8 cellular contexts compared by ENCODE assay signal in the genomic region with DNA sequence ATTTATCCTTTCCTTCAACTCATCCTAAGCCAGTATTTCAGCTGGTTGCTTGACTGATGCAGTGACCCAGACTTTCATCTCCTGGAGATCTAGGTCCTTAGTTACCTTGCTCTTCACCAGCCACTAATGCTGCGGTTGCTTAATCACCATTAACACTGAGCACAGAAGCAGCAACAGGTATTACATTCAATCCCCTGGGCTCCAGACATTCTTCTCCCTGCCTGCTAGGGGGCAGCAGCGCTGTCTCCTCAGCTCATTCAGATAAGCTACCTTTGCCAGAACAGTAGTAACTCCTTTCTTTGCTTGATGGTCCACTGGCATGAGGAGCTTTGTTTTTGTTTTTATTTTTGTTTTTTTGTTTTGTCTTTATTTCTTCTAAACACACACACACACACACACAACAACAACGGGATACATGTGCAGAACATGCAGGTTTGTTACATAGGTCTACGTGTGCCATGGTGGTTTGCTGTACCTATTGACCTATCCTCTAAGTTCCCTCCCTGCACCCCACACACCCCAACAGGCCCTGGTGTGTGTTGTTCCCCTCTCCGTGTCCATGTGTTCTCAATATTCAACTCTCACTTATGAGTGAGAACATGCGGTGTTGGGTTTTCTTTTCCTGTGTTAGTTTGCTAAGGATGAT.
DNase-seq lines count a peak whose midpoint lies in the region; ATAC-seq, FAIRE-seq and TF ChIP-seq lines count a peak whose summit lies in the region.

No MANE protein-coding gene starts in this region.

- intact Hi-C loops in kidney (cut with DNase I) = no loop called here

- WGBS in SK-N-SH (ENCODE audit: low lambda C conversion rate) = 87% methylated on average over 6 of the region's 6 CpGs

- H3K36me3 ChIP-seq in SK-N-SH (replicated peaks in 1 of 2; ENCODE audit: control insufficient read depth in 1 of 2, insufficient read depth in 2 of 2, low read length in 1 of 2) (no peaks in the 10 kb centered on the region), kidney (ENCODE audit: control insufficient read depth in 1 of 2, insufficient read depth in 2 of 2, low read length in 2 of 2) (no peaks in the 10 kb centered on the region)

- CTCF ChIA-PET in SK-N-SH (lab: Yijun Ruan, JAX) = interaction anchor here (0.6 to 1.6 kb wide), 17 partner anchors 8 to 694 kb away, joined by 3 to 9 read pairs (median 3); no protein-coding TSS in a partner anchor

- no peak overlapping the region for H3K27ac ChIP-seq in SK-N-SH (ENCODE audit: low read depth in 2 of 2, low read length in 1 of 2)
- H3K27ac ChIP-seq in kidney (ENCODE audit: low read depth in 2 of 2, low read length in 2 of 2) = no peak overlapping the region

- H3K4me3 ChIP-seq in SK-N-SH (ENCODE audit: low read depth in 2 of 2, low read length in 1 of 2) (no peak overlapping the region), kidney (ENCODE audit: low read length in 2 of 2) (no peak overlapping the region)

- ATAC-seq in HG03025 (IDR thresholded peaks at IDR 0.05; ENCODE audit: low FRiP score, unreplicated experiment) = no peak

- H3K27me3 ChIP-seq in SK-N-SH (ENCODE audit: insufficient read depth) = no peaks in the 10 kb centered on the region

- TF ChIP-seq RAD21 in SK-N-SH (IDR thresholded peaks at IDR 0.05; ENCODE audit: low read length) = peak; percentile 82

- no peaks in the 10 kb centered on the region for H4K20me1 ChIP-seq in SK-N-SH (ENCODE audit: insufficient read depth)

- no peaks in the 10 kb centered on the region for H3F3A ChIP-seq in SK-N-SH (replicated peaks; ENCODE audit: insufficient read depth)

- FAIRE-seq in kidney (lab: Jason Lieb, UNC) = no peak

- H3K9ac ChIP-seq in SK-N-SH (no peak overlapping the region), kidney (ENCODE audit: low read length in 2 of 2) (no peak overlapping the region)

- TF ChIP-seq CTCF in SK-N-SH (IDR thresholded peaks at IDR 0.05) = peak; percentile 70
- TF ChIP-seq CTCF in kidney (IDR thresholded peaks at IDR 0.05; ENCODE audit: borderline replicate concordance, extremely low read depth, insufficient read depth) = peak; percentile 36

- no peaks in the 10 kb centered on the region for H3K9me2 ChIP-seq in SK-N-SH

- POLR2A ChIA-PET in SK-N-SH (lab: Yijun Ruan, JAX) = no interaction called here

- peaks cover 3% of the 10 kb centered on the region; the same call in 1 of the 2 replicates for H3K9me3 ChIP-seq in SK-N-SH
- H3K9me3 ChIP-seq in kidney (ENCODE audit: control insufficient read depth in 1 of 2, low read length in 2 of 2) = no peaks in the 10 kb centered on the region

- no peak overlapping the region for H3K4me2 ChIP-seq in SK-N-SH

- no peak for TF ChIP-seq EP300 in SK-N-SH (IDR thresholded peaks at IDR 0.05; ENCODE audit: borderline replicate concordance in 1 of 2, low read depth in 1 of 2, low read length in 1 of 2)

- H3K79me2 ChIP-seq in SK-N-SH (ENCODE audit: insufficient read depth) = no peaks in the 10 kb centered on the region

- no peak overlapping the region for H2AFZ ChIP-seq in SK-N-SH (ENCODE audit: low read depth)

- DNase-seq in DMS53 (lab: John Stamatoyannopoulos, UW) (peak; percentile 88), HK-2 (ENCODE audit: unreplicated experiment) (peak; percentile 14), SK-N-SH (peak; percentile 24), kidney (no peak), NCI-H1105 (lab: John Stamatoyannopoulos, UW) (no peak), HuH-7.5 (ENCODE audit: low spot score) (no peak)
- DNase-seq in activated CD8-positive, alpha-beta memory T cell treated with anti-CD3 and anti-CD28 coated beads for 24 hours = no peak

- H3K4me1 ChIP-seq in SK-N-SH (ENCODE audit: control insufficient read depth in 1 of 2, insufficient read depth in 2 of 2, low read depth in 1 of 2, low read length in 1 of 2) (no peaks in the 10 kb centered on the region), kidney (ENCODE audit: control insufficient read depth in 1 of 2, insufficient read depth in 1 of 2, low read depth in 1 of 2, low read length in 2 of 2) (no peaks in the 10 kb centered on the region)

TF ChIP-seq in SK-N-SH, 30 proteins besides CTCF, POLR2A, EP300 and RAD21:
- TF ChIP-seq SMC3 (IDR thresholded peaks at IDR 0.05; ENCODE audit: low read depth, low read length) (peak; percentile 75), GATA2 (CRISPR knock-in tag; IDR thresholded peaks at IDR 0.05) (no peak), RXRA (IDR thresholded peaks at IDR 0.05; ENCODE audit: borderline replicate concordance, low read depth) (no peak)
- TF ChIP-seq, protein P1, sequence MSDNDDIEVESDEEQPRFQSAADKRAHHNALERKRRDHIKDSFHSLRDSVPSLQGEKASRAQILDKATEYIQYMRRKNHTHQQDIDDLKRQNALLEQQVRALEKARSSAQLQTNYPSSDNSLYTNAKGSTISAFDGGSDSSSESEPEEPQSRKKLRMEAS (IDR thresholded peaks at IDR 0.05; ENCODE audit: low read depth) = no peak

Comparison
In these comparisons a context has a peak if more than half of its experiments do, and no peak if none do; other contexts are left out.
1. DNase-seq: peak in DMS53 (single experiment), HK-2 (single experiment) and SK-N-SH (single experiment); none in kidney (single experiment), activated CD8-positive, alpha-beta memory T cell treated with anti-CD3 and anti-CD28 coated beads for 24 hours (single experiment), NCI-H1105 (single experiment) and HuH-7.5 (single experiment).